ENCODE assay signal across 12 cellular contexts in the genomic region with DNA sequence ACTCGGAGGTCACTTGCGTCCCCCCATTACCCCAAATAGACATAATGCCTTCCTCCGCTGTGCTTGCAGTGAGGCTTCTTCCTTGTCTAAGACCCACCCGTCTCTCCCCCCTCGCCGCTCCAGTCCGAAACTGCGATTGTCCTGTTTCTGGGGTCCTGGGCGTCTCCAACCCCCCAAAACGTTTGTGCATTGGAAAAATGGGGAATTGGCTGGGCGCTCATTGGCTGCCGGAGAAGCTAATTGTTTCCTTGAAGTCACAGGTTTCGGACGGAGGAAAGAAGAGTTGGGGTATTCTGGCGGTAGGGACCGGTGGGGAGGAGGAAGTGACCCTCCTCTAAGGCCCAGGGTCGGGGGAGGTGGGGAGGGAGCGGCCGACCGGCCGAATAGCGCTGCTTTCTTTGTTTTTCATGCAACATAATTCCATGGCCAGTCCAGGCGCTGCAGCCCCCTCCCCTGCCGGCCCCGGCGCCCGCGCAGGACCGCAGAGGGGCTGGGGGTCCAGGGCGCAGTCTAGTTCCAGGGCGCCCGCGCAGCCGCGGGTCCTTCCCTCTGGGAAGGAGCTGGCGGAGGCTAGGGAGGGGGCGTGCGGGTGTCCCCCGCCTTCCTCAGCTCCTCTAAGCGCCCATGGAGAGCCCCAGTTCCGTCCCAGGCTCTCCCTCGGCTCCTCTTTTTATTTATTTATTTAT. TPM values are rescaled to one million over a fixed set of nuclear protein-coding genes. Genes with fewer than 3 reads are reported as not detected.
DNase-seq lines count a peak whose midpoint lies in the region; ATAC-seq and TF ChIP-seq lines count a peak whose summit lies in the region.
"Had no signal": no experiment of that assay in that cellular context is flagged by ENCODE, and none has a peak within 500 bp of the region (broad histone marks: within the 10 kb centered on the region; RNA-seq: fewer than 3 reads in every experiment).

No MANE protein-coding gene starts in this region.

- TF ChIP-seq CTCF in HL-60 (IDR thresholded peaks at IDR 0.05; ENCODE audit: insufficient read depth, low read length) (no peak), lower lobe of right lung (IDR thresholded peaks at IDR 0.05) (no peak), stomach (IDR thresholded peaks at IDR 0.05) (no peak), gastroesophageal sphincter (IDR thresholded peaks at IDR 0.05) (no peak)

- TF ChIP-seq EP300 in stomach (IDR thresholded peaks at IDR 0.05) (no peak), gastroesophageal sphincter (IDR thresholded peaks at IDR 0.05) (no peak)

- WGBS in stomach, 5 donors = 18 to 26% (median 20%) methylated on average over 38 to 42 of the region's 42 CpGs
- WGBS in gastroesophageal sphincter (ENCODE audit: low coverage in 1 of 2), 2 donors = 8 to 33% methylated on average over 14 to 25 of the region's 42 CpGs

- H3K4me3 Mint-ChIP-seq in dendritic cell treated with granulocyte-macrophage colony-stimulating factor and Interleukin-4, amounts not matched to agents 40 ng/mL and 50 ng/mL, for 4 days = peak overlapping the region; percentile 77

- intact Hi-C loops in dendritic cell treated with granulocyte-macrophage colony-stimulating factor and Interleukin-4, amounts not matched to agents 40 ng/mL and 50 ng/mL, for 4 days (cut with micrococcal nuclease) = no loop called here
- intact Hi-C loops in lower lobe of right lung (cut with DNase I) = no loop called here
- intact Hi-C loops in stomach (cut with DNase I; ENCODE audit: low total_unique reads) = no loop called here

- H3K4me3 ChIP-seq in HL-60 (replicated peaks; ENCODE audit: insufficient read depth, low read length) (peak overlapping the region; percentile 65; the same call in 1 of the 2 replicates), lower lobe of right lung (peak overlapping the region; percentile 63), stomach (peak overlapping the region; percentile 50 to 71 (median 61)), gastroesophageal sphincter (peak overlapping the region in 1 of 2 donors; percentile 51)

- H3K9me3 Mint-ChIP-seq in dendritic cell treated with granulocyte-macrophage colony-stimulating factor and Interleukin-4, amounts not matched to agents 40 ng/mL and 50 ng/mL, for 4 days = no peaks in the 10 kb centered on the region
- H3K9me3 Mint-ChIP-seq: activated naive CD8-positive, alpha-beta T cell treated with anti-CD3 and anti-CD28 coated beads, Interleukin-2, amount 10 ng/mL, durations not matched to agents 7 days and 5 days had no signal

- ATAC-seq in lower lobe of right lung (peak; percentile 14 to 38), gastroesophageal sphincter (no peak)

- peak overlapping the region; percentile 79 for H3K27ac Mint-ChIP-seq in dendritic cell treated with granulocyte-macrophage colony-stimulating factor and Interleukin-4, amounts not matched to agents 40 ng/mL and 50 ng/mL, for 4 days
- H3K27ac Mint-ChIP-seq: activated CD4-positive, alpha-beta T cell treated with anti-CD3 and anti-CD28 coated beads for 36 hours; activated naive CD8-positive, alpha-beta T cell treated with anti-CD3 and anti-CD28 coated beads, Interleukin-2, amount 10 ng/mL, durations not matched to agents 7 days and 5 days had no signal

- DNase-seq in HL-60 (ENCODE audit: low read depth in 1 of 2, low spot score in 1 of 2) (no peak), lower lobe of right lung (no peak), stomach (no peak), dermis blood vessel endothelial cell (no peak), kidney glomerular epithelial cell (lab: John Stamatoyannopoulos, UW) (no peak)
- DNase-seq: GF-D8, NCI-H2029 treated with DMSO at 0.1 percent for 48 hours had no signal

- H3K4me1 ChIP-seq in lower lobe of right lung (peaks cover 15% of the 10 kb centered on the region), stomach (peaks cover 14 to 30% (median 22%) of the 10 kb centered on the region in 4 donors), gastroesophageal sphincter (peaks cover 0 to 33% (median 4%) of the 10 kb centered on the region in 3 donors)

- peaks cover 25% of the 10 kb centered on the region for H3K27me3 Mint-ChIP-seq in dendritic cell treated with granulocyte-macrophage colony-stimulating factor and Interleukin-4, amounts not matched to agents 40 ng/mL and 50 ng/mL, for 4 days

- no peaks in the 10 kb centered on the region for H3K36me3 Mint-ChIP-seq in dendritic cell treated with granulocyte-macrophage colony-stimulating factor and Interleukin-4, amounts not matched to agents 40 ng/mL and 50 ng/mL, for 4 days (ENCODE audit: low read depth)
- H3K36me3 Mint-ChIP-seq: activated naive CD8-positive, alpha-beta T cell treated with anti-CD3 and anti-CD28 coated beads, Interleukin-2, amount 10 ng/mL, durations not matched to agents 7 days and 5 days had no signal

- H3K27ac ChIP-seq in HL-60 (replicated peaks) = no peak overlapping the region; the same call in 1 of the 2 replicates
- no peak overlapping the region for H3K27ac ChIP-seq in lower lobe of right lung
- H3K27ac ChIP-seq in stomach = no peak overlapping the region
- peak overlapping the region in 1 of 4 donors; percentile 74 for H3K27ac ChIP-seq in gastroesophageal sphincter
- H3K27ac ChIP-seq: RWPE1 had no signal

- no peaks in the 10 kb centered on the region for H3K36me3 ChIP-seq in lower lobe of right lung
- H3K36me3 ChIP-seq in stomach = no peaks in the 10 kb centered on the region
- H3K36me3 ChIP-seq in gastroesophageal sphincter = no peaks in the 10 kb centered on the region

- peaks cover 5% of the 10 kb centered on the region for H3K4me1 Mint-ChIP-seq in dendritic cell treated with granulocyte-macrophage colony-stimulating factor and Interleukin-4, amounts not matched to agents 40 ng/mL and 50 ng/mL, for 4 days (ENCODE audit: low read depth)

- TF ChIP-seq POLR2A in stomach (IDR thresholded peaks at IDR 0.05) = no peak
- TF ChIP-seq POLR2A in gastroesophageal sphincter (IDR thresholded peaks at IDR 0.05) = no peak

- H3K9me3 ChIP-seq in lower lobe of right lung (no peaks in the 10 kb centered on the region), stomach (no peaks in the 10 kb centered on the region), gastroesophageal sphincter (no peaks in the 10 kb centered on the region)

- H3K27me3 ChIP-seq in HL-60 (ENCODE audit: insufficient read depth, poor library complexity, severe bottlenecking) (no peaks in the 10 kb centered on the region), lower lobe of right lung (ENCODE audit: low read depth) (peaks cover 18% of the 10 kb centered on the region), stomach (peaks cover 0 to 23% (median 10%) of the 10 kb centered on the region in 3 donors), gastroesophageal sphincter (peaks cover 27% of the 10 kb centered on the region)

RNA-seq across cellular contexts. Expression of a gene that starts 12.7 kb away (rescaled TPM):
- 88.4 TPM for total RNA-seq in lower lobe of right lung
- 100 to 1,000 TPM in 1 of 5 donors, 10 to 100 TPM in 4; 17.0 to 103 (median 61.7) TPM for total RNA-seq in stomach
- polyA plus RNA-seq in stomach = 10 to 100 TPM in 2 of 3 donors, 1 to 10 TPM in 1; 7.0 to 10.5 (median 10.3) TPM
- total RNA-seq in dermis blood vessel endothelial cell = 141 and 197 TPM in 2 replicates
- 100 to 1,000 TPM in 1 of 4 donors, 10 to 100 TPM in 3; 33.4 to 103 (median 74.7) TPM for total RNA-seq in gastroesophageal sphincter

RNA-seq across cellular contexts. Expression of a gene that starts 49.2 kb away (rescaled TPM):
- total RNA-seq in lower lobe of right lung (32.9 TPM), stomach (100 to 1,000 TPM in 2 of 5 donors, 10 to 100 TPM in 3; 30.6 to 185 (median 56.7) TPM), dermis blood vessel endothelial cell (50.5 and 54.7 TPM in 2 replicates), gastroesophageal sphincter (10 to 100 TPM; 40.4 to 70.0 (median 52.8) TPM)
- 100 to 1,000 TPM in 1 of 3 donors, 10 to 100 TPM in 2; 92.1 to 112 (median 93.1) TPM for polyA plus RNA-seq in stomach

RNA-seq across cellular contexts. Expression of a gene that starts 49.3 kb away (rescaled TPM):
- total RNA-seq in lower lobe of right lung = 18.8 TPM
- total RNA-seq in stomach = 100 to 1,000 TPM in 1 of 5 donors, 10 to 100 TPM in 3, 1 to 10 TPM in 1; 8.8 to 133 (median 25.6) TPM
- polyA plus RNA-seq in stomach = 10 to 100 TPM in 2 of 3 donors, 1 to 10 TPM in 1; 9.2 to 14.2 (median 11.3) TPM
- 12.1 and 20.9 TPM in 2 replicates for total RNA-seq in dermis blood vessel endothelial cell
- 10 to 100 TPM; 20.9 to 31.8 (median 24.9) TPM for total RNA-seq in gastroesophageal sphincter
